2 cellular contexts compared by ENCODE assay signal in the genomic region with DNA sequence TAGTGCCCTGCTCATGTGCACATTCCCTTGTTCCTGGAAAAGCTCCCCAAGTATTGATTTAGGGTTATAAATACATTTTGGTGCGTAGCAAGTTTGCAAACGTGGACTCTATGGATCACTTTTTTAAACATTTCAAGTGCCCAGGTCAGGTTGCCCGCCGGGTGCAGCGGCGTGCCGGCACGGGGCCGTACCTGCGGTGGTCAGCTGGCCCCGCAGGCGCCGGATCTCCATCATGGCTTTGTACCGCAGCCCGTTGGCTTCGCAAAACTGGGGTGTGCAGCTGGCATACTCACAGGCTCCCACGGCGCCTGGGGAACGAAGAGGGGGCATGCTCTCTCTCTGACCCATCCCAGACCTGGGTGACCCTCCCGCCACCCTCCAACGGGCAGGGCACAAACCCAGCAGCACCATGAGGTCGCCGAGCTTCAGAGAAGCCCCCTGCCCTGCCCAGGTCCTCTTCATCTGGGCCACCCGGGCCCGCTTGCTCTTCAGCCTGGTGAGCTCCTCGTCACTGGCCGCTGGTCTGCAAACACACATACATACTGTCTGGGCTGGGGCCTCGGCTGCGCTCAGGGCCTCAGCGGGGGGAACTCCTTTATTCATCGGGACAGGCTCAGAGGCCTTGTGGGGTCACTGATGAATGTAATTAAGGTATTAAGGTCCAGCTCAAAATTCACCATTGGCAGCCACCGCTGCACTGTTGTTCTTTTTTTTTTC.
TF ChIP-seq lines count a peak whose summit lies in the region.

No MANE protein-coding gene starts in this region.

TF ChIP-seq in HepG2, 621 proteins besides CTCF, POLR2A, EP300 and RAD21:
- TF ChIP-seq TARDBP (CRISPR knock-in tag; IDR thresholded peaks at IDR 0.05): no peak
- TF ChIP-seq EHMT2 (IDR thresholded peaks at IDR 0.05; ENCODE audit: borderline replicate concordance, low read depth, low read length): no peak
- TF ChIP-seq, protein P1, sequence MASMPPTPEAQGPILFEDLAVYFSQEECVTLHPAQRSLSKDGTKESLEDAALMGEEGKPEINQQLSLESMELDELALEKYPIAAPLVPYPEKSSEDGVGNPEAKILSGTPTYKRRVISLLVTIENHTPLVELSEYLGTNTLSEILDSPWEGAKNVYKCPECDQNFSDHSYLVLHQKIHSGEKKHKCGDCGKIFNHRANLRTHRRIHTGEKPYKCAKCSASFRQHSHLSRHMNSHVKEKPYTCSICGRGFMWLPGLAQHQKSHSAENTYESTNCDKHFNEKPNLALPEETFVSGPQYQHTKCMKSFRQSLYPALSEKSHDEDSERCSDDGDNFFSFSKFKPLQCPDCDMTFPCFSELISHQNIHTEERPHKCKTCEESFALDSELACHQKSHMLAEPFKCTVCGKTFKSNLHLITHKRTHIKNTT (CRISPR knock-in tag; IDR thresholded peaks at IDR 0.05): no peak
- peak; percentile 57 for TF ChIP-seq AGO2 (optimal IDR thresholded peaks at IDR 0.05; ENCODE audit: low read depth, low read length)

TF ChIP-seq in GM12891, 5 proteins besides CTCF, POLR2A, EP300 and RAD21:
- TF ChIP-seq PAX5 (IDR thresholded peaks at IDR 0.05; ENCODE audit: insufficient read depth, low read length, severe bottlenecking) (no peak), SPI1 (IDR thresholded peaks at IDR 0.05; ENCODE audit: low read depth, low read length) (no peak), TAF1 (IDR thresholded peaks at IDR 0.05; ENCODE audit: low read depth, low read length) (no peak), POLR2AphosphoS5 (IDR thresholded peaks at IDR 0.05; ENCODE audit: low read depth, low read length) (no peak), POU2F2 (IDR thresholded peaks at IDR 0.05; ENCODE audit: low read depth, low read length) (no peak)
